In genomic region chr13:41822560-41822959, GRCh38 we compare ENCODE assay signal across 23 cellular contexts.
DNase-seq lines count a peak whose midpoint lies in the region; ATAC-seq, FAIRE-seq and TF ChIP-seq lines count a peak whose summit lies in the region.
"Had no signal": no experiment of that assay in that cellular context is flagged by ENCODE, and none has a peak within 500 bp of the region (broad histone marks: within the 10 kb centered on the region; RNA-seq: fewer than 3 reads in every experiment).

No MANE protein-coding gene starts in this region.

- H2AFZ ChIP-seq in HepG2 (ENCODE audit: low read length) (no peak overlapping the region), OCI-LY7 (ENCODE audit: low read length) (no peak overlapping the region)

- no peaks in the 10 kb centered on the region; the same call in 1 of the 2 replicates for H4K20me1 ChIP-seq in HepG2 (ENCODE audit: insufficient read depth, low read length)
- H4K20me1 ChIP-seq in OCI-LY7 (ENCODE audit: insufficient read depth, low read length): no peaks in the 10 kb centered on the region
- H4K20me1 ChIP-seq: BLaER1 treated with 17β-estradiol and CSF1 and Interleukin-3, amounts not matched to agents 10 nM and 100 nM had no signal

- CTCF ChIA-PET in HepG2 (lab: Yijun Ruan, JAX; ENCODE audit: low intra/inter-chr PET ratio, low total read pairs): no interaction called here
- CTCF ChIA-PET in HEK293 (lab: Yijun Ruan, JAX): no interaction called here
- CTCF ChIA-PET in OCI-LY7 (lab: Charles Lee; ENCODE audit: unreplicated experiment): no interaction called here

- TF ChIP-seq POLR2A in HepG2 (IDR thresholded peaks at IDR 0.05; ENCODE audit: insufficient read depth in 1 of 2, low read depth in 2 of 2, low read length in 2 of 2): no peak
- no peak for TF ChIP-seq POLR2A in right lobe of liver (IDR thresholded peaks at IDR 0.05)

- H3K4me1 ChIP-seq in HepG2 (ENCODE audit: insufficient read depth, low read length) (no peaks in the 10 kb centered on the region), right lobe of liver (peaks cover 0 to 6% (median 1%) of the 10 kb centered on the region in 4 donors), HEK293 (ENCODE audit: control insufficient read depth, insufficient read depth, low read length) (no peaks in the 10 kb centered on the region), OCI-LY7 (ENCODE audit: insufficient read depth, low read length, poor library complexity, severe bottlenecking) (no peaks in the 10 kb centered on the region)
- H3K4me1 ChIP-seq: Caco-2 had no signal

- H3K4me2 ChIP-seq in HepG2 (ENCODE audit: low read depth, low read length): no peak overlapping the region
- H3K4me2 ChIP-seq in OCI-LY7 (ENCODE audit: low read length): no peak overlapping the region
- H3K4me2 ChIP-seq: A549; BLaER1 treated with 17β-estradiol and CSF1 and Interleukin-3, amounts not matched to agents 10 nM and 100 nM had no signal

- no peak overlapping the region for H3K4me3 ChIP-seq in HepG2 (replicated peaks in 1 of 3; ENCODE audit: insufficient read depth in 1 of 3, low read depth in 2 of 3, low read length in 3 of 3)
- no peak overlapping the region for H3K4me3 ChIP-seq in right lobe of liver
- H3K4me3 ChIP-seq in HEK293 (ENCODE audit: low read depth, low read length): no peak overlapping the region
- H3K4me3 ChIP-seq in OCI-LY7 (ENCODE audit: low read depth, low read length, poor library complexity, severe bottlenecking): no peak overlapping the region
- H3K4me3 ChIP-seq: A549; BLaER1 treated with 17β-estradiol and CSF1 and Interleukin-3, amounts not matched to agents 10 nM and 100 nM; GM12878 had no signal

- DNase-seq in HepG2 (ENCODE audit: low spot score) (no peak), right lobe of liver (no peak), frontal cortex (ENCODE audit: low spot score in 2 of 2) (no peak), OCI-LY7 (ENCODE audit: low spot score) (no peak)
- no peak for DNase-seq in activated naive CD4-positive, alpha-beta T cell treated with Interleukin-2 at 50 U/mL for 16 hours
- DNase-seq: AML-193; Caco-2; Calu3; CD4-positive, alpha-beta T cell; CD8-positive, alpha-beta T cell; DMS53; DMS79; DND-41; EL; GDM1 had no signal

- H3K79me2 ChIP-seq in HepG2 (ENCODE audit: insufficient read depth, low read length) (no peaks in the 10 kb centered on the region), OCI-LY7 (ENCODE audit: insufficient read depth, low read depth, low read length) (no peaks in the 10 kb centered on the region)

- no peak for TF ChIP-seq EP300 in HepG2 (IDR thresholded peaks at IDR 0.05; ENCODE audit: low read depth in 2 of 2, low read length in 2 of 2)
- TF ChIP-seq EP300 in HepG2 (CRISPR knock-in tag; IDR thresholded peaks at IDR 0.05; ENCODE audit: borderline replicate concordance): no peak

- H3K27ac ChIP-seq in HepG2 (ENCODE audit: extremely low read length, insufficient read depth, low read length) (no peak overlapping the region), right lobe of liver (no peak overlapping the region), HEK293 (ENCODE audit: extremely low read depth, low read depth, low read length) (no peak overlapping the region), OCI-LY7 (ENCODE audit: low read depth, low read length, poor library complexity, severe bottlenecking) (no peak overlapping the region)
- H3K27ac ChIP-seq: 22Rv1; A549; BLaER1 treated with 17β-estradiol and CSF1 and Interleukin-3, amounts not matched to agents 10 nM and 100 nM; C4-2B had no signal

- no peaks in the 10 kb centered on the region for H3K9me2 ChIP-seq in OCI-LY7 (ENCODE audit: insufficient read depth, low read length)

- TF ChIP-seq RAD21 in HepG2 (CRISPR knock-in tag; IDR thresholded peaks at IDR 0.05): no peak

- H3K9me3 ChIP-seq in HepG2 (ENCODE audit: low read length) (no peaks in the 10 kb centered on the region), right lobe of liver (no peaks in the 10 kb centered on the region), HEK293 (ENCODE audit: control insufficient read depth, insufficient read depth, low read depth, low read length) (no peaks in the 10 kb centered on the region), OCI-LY7 (ENCODE audit: low read length) (no peaks in the 10 kb centered on the region)
- H3K9me3 ChIP-seq: A549; BLaER1 treated with 17β-estradiol and CSF1 and Interleukin-3, amounts not matched to agents 10 nM and 100 nM; Caco-2 had no signal

- POLR2A ChIA-PET in HepG2 (lab: Yijun Ruan, JAX) (no interaction called here), HEK293 (lab: Yijun Ruan, JAX) (no interaction called here), OCI-LY7 (lab: Charles Lee) (interaction anchor here (0.7 to 1.3 kb wide), 3 partner anchors 10 to 159 kb away, joined by 3 to 6 read pairs (median 3); no protein-coding TSS in a partner anchor)

- FAIRE-seq in HepG2 (lab: Jason Lieb, UNC) (no peak), frontal cortex (lab: Jason Lieb, UNC) (peak; percentile 10)
- FAIRE-seq: A549, D721Med, GM12878 had no signal

- ATAC-seq in HepG2 (no peak), right lobe of liver (no peak), HG03565 (IDR thresholded peaks at IDR 0.05; ENCODE audit: unreplicated experiment) (no peak)
- ATAC-seq: A549; CD8-positive, alpha-beta T cell; GM12878 had no signal

- H3K27me3 ChIP-seq in HepG2 (ENCODE audit: control insufficient read depth in 1 of 2, insufficient read depth in 2 of 2, low read length in 2 of 2): no peaks in the 10 kb centered on the region
- no peaks in the 10 kb centered on the region for H3K27me3 ChIP-seq in right lobe of liver
- H3K27me3 ChIP-seq: BLaER1 treated with 17β-estradiol and CSF1 and Interleukin-3, amounts not matched to agents 10 nM and 100 nM had no signal

- in situ Hi-C loops in HepG2 (cut with HindIII; ENCODE audit: extremely low pct_ligation_motif_present, low pct_unique_long_range_greater_than_20kb): no loop called here

- intact Hi-C loops in HepG2 (cut with micrococcal nuclease; ENCODE audit: unreplicated experiment) (no loop called here), right lobe of liver (cut with DNase I) (no loop called here), OCI-LY7 (cut with micrococcal nuclease; ENCODE audit: unreplicated experiment) (no loop called here)

- TF ChIP-seq CTCF in HepG2 (CRISPR knock-in tag; IDR thresholded peaks at IDR 0.05) (no peak), right lobe of liver (IDR thresholded peaks at IDR 0.05) (no peak), HEK293 (tag by site-specific recombination; IDR thresholded peaks at IDR 0.05) (no peak), OCI-LY7 (conservative IDR thresholded peaks at IDR 0.05; ENCODE audit: low read length) (no peak)

- H3K9ac ChIP-seq in HepG2 (ENCODE audit: insufficient read depth, low read depth, low read length): no peak overlapping the region
- H3K9ac ChIP-seq: BLaER1 treated with 17β-estradiol and CSF1 and Interleukin-3, amounts not matched to agents 10 nM and 100 nM had no signal

- BruUV-seq in HepG2 (replicated peaks; lab: Mats Ljungman, UMichigan) (no TSS peak), OCI-LY7 (replicated peaks; lab: Mats Ljungman, UMichigan) (no TSS peak)

- H3K36me3 ChIP-seq in HepG2 (replicated peaks in 1 of 2; ENCODE audit: control insufficient read depth in 1 of 2, insufficient read depth in 2 of 2, low read length in 2 of 2): peaks cover 2 to 24% of the 10 kb centered on the region in 2 experiments; a peak in 3 of 5 replicates
- peaks cover 0 to 5% (median 3%) of the 10 kb centered on the region in 4 donors for H3K36me3 ChIP-seq in right lobe of liver
- H3K36me3 ChIP-seq in HEK293 (ENCODE audit: control insufficient read depth in 2 of 2, insufficient read depth in 1 of 2, low read length in 2 of 2): peaks cover 0 to 8% of the 10 kb centered on the region in 2 experiments; a peak in 2 of 3 replicates
- peaks cover 22% of the 10 kb centered on the region for H3K36me3 ChIP-seq in OCI-LY7 (ENCODE audit: insufficient read depth, low read length)

TF ChIP-seq in HepG2, 621 proteins besides CTCF, POLR2A, EP300 and RAD21 (continues in another document):
- TF ChIP-seq ATF7 (IDR thresholded peaks at IDR 0.05): peak; percentile 55; the same call in 1 of the 2 replicates
- TF ChIP-seq ATF7 (CRISPR knock-in tag; IDR thresholded peaks at IDR 0.05): no peak
- TF ChIP-seq GRHL1 (CRISPR knock-in tag; conservative IDR thresholded peaks at IDR 0.05): no peak

TF ChIP-seq in HEK293, 187 proteins besides CTCF, POLR2A, EP300 and RAD21:
- TF ChIP-seq ZNF548 (tag by site-specific recombination; IDR thresholded peaks at IDR 0.05) (no peak), ATF2 (tag by site-specific recombination; IDR thresholded peaks at IDR 0.05; ENCODE audit: low read depth) (peak; percentile 79)

Comparison
In these comparisons a context has a peak if more than half of its experiments do, and no peak if none do; other contexts are left out.
1. Of the 63 proteins assayed by ChIP-seq in both HepG2 and HEK293: peak only in HepG2: none; only in HEK293: ATF2; in both: none; in neither: 62.